ENCODE assay signal across 9 cellular contexts in the genomic region with DNA sequence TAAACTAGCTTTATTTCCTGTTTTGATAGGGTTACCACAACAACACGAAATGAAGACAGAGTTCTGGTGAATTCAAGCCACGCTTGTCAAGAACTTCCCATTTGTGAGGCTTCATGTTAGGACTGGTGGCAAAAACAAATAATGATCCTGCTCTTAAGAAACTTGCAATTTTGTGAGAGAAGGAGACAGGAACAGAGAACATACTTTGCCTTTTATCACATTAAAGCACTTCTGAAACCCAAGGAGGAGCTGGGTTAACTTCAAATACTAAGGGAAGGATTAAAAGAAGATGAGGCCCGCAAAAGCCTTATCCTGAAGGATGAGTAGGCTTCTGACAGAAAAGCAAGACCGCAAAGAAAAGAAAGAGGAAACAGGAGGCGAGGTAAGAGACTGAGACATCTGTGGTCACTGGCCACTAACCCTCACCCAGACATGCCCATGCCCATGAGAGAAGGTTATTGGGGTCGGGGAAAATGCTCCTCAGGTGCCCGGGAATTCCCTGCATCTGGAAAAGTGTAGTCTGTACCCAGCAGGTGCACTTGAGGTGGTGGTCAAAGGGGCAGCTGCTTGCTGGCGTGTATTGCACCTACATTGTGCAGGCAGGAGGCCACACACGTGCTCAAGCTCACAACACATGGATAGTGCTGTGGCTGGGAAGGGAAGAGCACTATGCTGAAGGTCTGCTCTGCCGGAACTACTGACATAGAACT. TPM values are rescaled to one million over a fixed set of nuclear protein-coding genes. Genes with fewer than 3 reads are reported as not detected.
A peak's percentile ranks its signal among the peaks of the same experiment; 100 is the strongest.
DNase-seq lines count a peak whose midpoint lies in the region; ATAC-seq and TF ChIP-seq lines count a peak whose summit lies in the region.
"Had no signal": no experiment of that assay in that cellular context is flagged by ENCODE, and none has a peak within 500 bp of the region (broad histone marks: within the 10 kb centered on the region; RNA-seq: fewer than 3 reads in every experiment).

No MANE protein-coding gene starts in this region.

- H3K9me3 ChIP-seq in DND-41 (ENCODE audit: insufficient read depth, low read length, severe bottlenecking) (no peaks in the 10 kb centered on the region), muscle layer of colon (ENCODE audit: low read length) (no peaks in the 10 kb centered on the region)

- H3K27ac Mint-ChIP-seq in T-cell, result peak overlapping the region; percentile 97 to 98

- DNase-seq in DND-41 (peak; percentile 11), T-cell (peak in 20 of 34 experiments; percentile 4 to 48 (median 24))
- peak; percentile 32 for DNase-seq in effector CD4-positive, alpha-beta T cell

- no peak for TF ChIP-seq CTCF in DND-41 (IDR thresholded peaks at IDR 0.05; ENCODE audit: borderline replicate concordance, extremely low read depth, low read length, poor library complexity, severe bottlenecking)

- H2AFZ ChIP-seq in DND-41 (ENCODE audit: low read depth, low read length), result no peak overlapping the region

- CTCF ChIA-PET in T-cell (lab: Charles Lee), result interaction anchor here in 1 of 2 donors (0.7 to 1.2 kb wide), 2 partner anchors 104 to 1314 kb away, joined by 3 to 4 read pairs; no protein-coding TSS in a partner anchor

- POLR2A ChIA-PET in T-cell (lab: Charles Lee), result interaction anchor here in 1 of 2 donors (0.7 kb wide), 1 partner anchor 9 kb away, joined by 3 read pairs; no protein-coding TSS in a partner anchor

- peak overlapping the region; percentile 69 to 72 (median 70) for H3K4me3 Mint-ChIP-seq in T-cell

- H3K27me3 Mint-ChIP-seq in T-cell, result no peaks in the 10 kb centered on the region

- peaks cover 65 to 80% (median 75%) of the 10 kb centered on the region in 3 donors for H3K4me1 Mint-ChIP-seq in T-cell

- H3K9ac ChIP-seq in DND-41 (ENCODE audit: low read depth, low read length), result peak overlapping the region; percentile 3; the same call in 1 of the 2 replicates
- H3K9ac ChIP-seq in muscle layer of colon (ENCODE audit: low read length), result no peak overlapping the region

- peaks cover 10% of the 10 kb centered on the region for H3K36me3 Mint-ChIP-seq in T-cell

- H3K27ac ChIP-seq in DND-41 (ENCODE audit: low read length), result peak overlapping the region; percentile 13
- H3K27ac ChIP-seq in muscle layer of colon (ENCODE audit: low read depth, low read length), result peak overlapping the region; percentile 21
- H3K27ac ChIP-seq: VCaP had no signal

- H3K4me2 ChIP-seq in DND-41 (ENCODE audit: insufficient read depth, low read length), result no peak overlapping the region

- H4K20me1 ChIP-seq in DND-41 (ENCODE audit: insufficient read depth, low read length), result peaks cover 81% of the 10 kb centered on the region

- ATAC-seq in DND-41 (ENCODE audit: insufficient read depth, low read depth), result peak; percentile 82
- peak; percentile 63 for ATAC-seq in HG03159 (IDR thresholded peaks at IDR 0.05; ENCODE audit: unreplicated experiment)
- peak; percentile 91 to 96 (median 95) for ATAC-seq in T-cell (replicated peaks in 1 of 4)
- no peak for ATAC-seq in HG03139 (IDR thresholded peaks at IDR 0.05; ENCODE audit: unreplicated experiment)
- ATAC-seq in HG03469 (IDR thresholded peaks at IDR 0.05; ENCODE audit: unreplicated experiment), result no peak
- ATAC-seq in GM18870 (IDR thresholded peaks at IDR 0.05; ENCODE audit: unreplicated experiment), result no peak

- peaks cover 98% of the 10 kb centered on the region for H3K79me2 ChIP-seq in DND-41 (ENCODE audit: insufficient read depth, low read length)

- H3K36me3 ChIP-seq in DND-41 (ENCODE audit: insufficient read depth, low read length) (peaks cover 4% of the 10 kb centered on the region; the same call in 1 of the 2 replicates), muscle layer of colon (ENCODE audit: insufficient read depth, low read length) (no peaks in the 10 kb centered on the region)

- H3K4me1 ChIP-seq in DND-41 (ENCODE audit: insufficient read depth, low read length) (peaks cover 28% of the 10 kb centered on the region), muscle layer of colon (ENCODE audit: insufficient read depth, low read length) (peaks cover 23% of the 10 kb centered on the region)

- H3K27me3 ChIP-seq in DND-41 (ENCODE audit: insufficient read depth, low read length, poor library complexity) (no peaks in the 10 kb centered on the region), muscle layer of colon (ENCODE audit: control insufficient read depth in 1 of 2, insufficient read depth in 2 of 2, low read length in 2 of 2) (no peaks in the 10 kb centered on the region)

- H3K9me3 Mint-ChIP-seq in T-cell, result no peaks in the 10 kb centered on the region

- no peak overlapping the region for H3K4me3 ChIP-seq in DND-41 (ENCODE audit: low read depth in 1 of 2, low read length in 2 of 2)
- no peak overlapping the region for H3K4me3 ChIP-seq in muscle layer of colon (ENCODE audit: low read depth in 1 of 2, low read length in 2 of 2)

RNA-seq across cellular contexts. Expression of a gene that starts 50.5 kb away (rescaled TPM):
- 100 to 1,000 TPM in 4 of 5 donors, 10 to 100 TPM in 1; 85.0 to 114 (median 110) TPM for total RNA-seq in T-cell

Comparison
In these comparisons a context has a peak if more than half of its experiments do, and no peak if none do; other contexts are left out.
1. ATAC-seq: peak in DND-41 (single experiment), HG03159 (single experiment) and T-cell (4 of 4); none in HG03139 (single experiment), HG03469 (single experiment) and GM18870 (single experiment).
2. Peak in every context shown above with its lines, with median percentiles within 50 percentile points of each other: DNase-seq.